1 cellular context compared by ENCODE assay signal in genomic region chr17:81510798-81511549, GRCh38.
TF ChIP-seq lines count a peak whose summit lies in the region.

No MANE protein-coding gene starts in this region.

TF ChIP-seq in HepG2, 621 proteins besides CTCF, POLR2A, EP300 and RAD21 (continued from another document and continues in another):
- TF ChIP-seq POGK (CRISPR knock-in tag; conservative IDR thresholded peaks at IDR 0.05) (no peak), ZNF589 (CRISPR knock-in tag; conservative IDR thresholded peaks at IDR 0.05) (no peak), ZNF33B (CRISPR knock-in tag; IDR thresholded peaks at IDR 0.05) (no peak), ZNF484 (CRISPR knock-in tag; IDR thresholded peaks at IDR 0.05; ENCODE audit: borderline replicate concordance, low read depth) (no peak), FOXM1 (CRISPR knock-in tag; IDR thresholded peaks at IDR 0.05) (no peak), YEATS4 (CRISPR knock-in tag; IDR thresholded peaks at IDR 0.05; ENCODE audit: borderline replicate concordance) (no peak), CCDC6 (CRISPR knock-in tag; IDR thresholded peaks at IDR 0.05) (no peak), NCOR1 (IDR thresholded peaks at IDR 0.05; ENCODE audit: borderline replicate concordance, low read length) (no peak), ZNF543 (CRISPR knock-in tag; IDR thresholded peaks at IDR 0.05) (no peak), ZBTB1 (CRISPR knock-in tag; IDR thresholded peaks at IDR 0.05; ENCODE audit: borderline replicate concordance) (no peak), SALL2 (CRISPR knock-in tag; IDR thresholded peaks at IDR 0.05) (no peak), SP2 (CRISPR knock-in tag; IDR thresholded peaks at IDR 0.05) (no peak), U2AF1 (optimal IDR thresholded peaks at IDR 0.05; ENCODE audit: low read depth, low read length) (no peak), ZNF460 (CRISPR knock-in tag; IDR thresholded peaks at IDR 0.05; ENCODE audit: borderline replicate concordance) (no peak), ZBTB39 (CRISPR knock-in tag; IDR thresholded peaks at IDR 0.05) (no peak), BRD4 (CRISPR knock-in tag; IDR thresholded peaks at IDR 0.05) (no peak), EZH2 (conservative IDR thresholded peaks at IDR 0.05; ENCODE audit: low read depth, low read length) (no peak), POLR2AphosphoS5 (IDR thresholded peaks at IDR 0.05; ENCODE audit: low read depth, low read length) (peak; percentile 34; the same call in 1 of the 2 replicates), MYC (CRISPR knock-in tag; IDR thresholded peaks at IDR 0.05; ENCODE audit: borderline replicate concordance) (no peak), ZNF296 (CRISPR knock-in tag; conservative IDR thresholded peaks at IDR 0.05) (no peak), SNRNP70 (IDR thresholded peaks at IDR 0.05; ENCODE audit: low read depth, low read length) (no peak), KDM4B (CRISPR knock-in tag; IDR thresholded peaks at IDR 0.05) (no peak), HDAC6 (IDR thresholded peaks at IDR 0.05; ENCODE audit: low read depth, low read length) (no peak), ZNF280D (CRISPR knock-in tag; IDR thresholded peaks at IDR 0.05) (peak; percentile 59; the same call in 1 of the 2 replicates), SMARCE1 (IDR thresholded peaks at IDR 0.05; ENCODE audit: borderline replicate concordance) (no peak), RFX5 (IDR thresholded peaks at IDR 0.05; ENCODE audit: low read depth, low read length) (no peak), NR2F1 (CRISPR knock-in tag; IDR thresholded peaks at IDR 0.05) (no peak), ZNF382 (CRISPR knock-in tag; IDR thresholded peaks at IDR 0.05; ENCODE audit: borderline replicate concordance) (no peak), MATR3 (CRISPR knock-in tag; IDR thresholded peaks at IDR 0.05) (no peak), ZNF816 (CRISPR knock-in tag; IDR thresholded peaks at IDR 0.05; ENCODE audit: borderline replicate concordance) (no peak), ARID2 (CRISPR knock-in tag; IDR thresholded peaks at IDR 0.05; ENCODE audit: borderline replicate concordance) (no peak), MEIS2 (CRISPR knock-in tag; IDR thresholded peaks at IDR 0.05) (no peak), ATM (IDR thresholded peaks at IDR 0.05; ENCODE audit: borderline replicate concordance) (no peak), TSC22D2 (CRISPR knock-in tag; IDR thresholded peaks at IDR 0.05; ENCODE audit: borderline replicate concordance) (no peak), PRDM4 (CRISPR knock-in tag; IDR thresholded peaks at IDR 0.05; ENCODE audit: borderline replicate concordance) (no peak), ZNF225 (CRISPR knock-in tag; IDR thresholded peaks at IDR 0.05) (no peak), MBNL3 (CRISPR knock-in tag; conservative IDR thresholded peaks at IDR 0.05) (no peak), RCOR2 (CRISPR knock-in tag; IDR thresholded peaks at IDR 0.05) (no peak), ZNF777 (CRISPR knock-in tag; IDR thresholded peaks at IDR 0.05) (no peak)
- TF ChIP-seq, protein P1, sequence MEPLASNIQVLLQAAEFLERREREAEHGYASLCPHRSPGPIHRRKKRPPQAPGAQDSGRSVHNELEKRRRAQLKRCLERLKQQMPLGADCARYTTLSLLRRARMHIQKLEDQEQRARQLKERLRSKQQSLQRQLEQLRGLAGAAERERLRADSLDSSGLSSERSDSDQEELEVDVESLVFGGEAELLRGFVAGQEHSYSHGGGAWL (CRISPR knock-in tag; IDR thresholded peaks at IDR 0.05): 0 out of 2 replicates have a peak, but pooled peaks have one; percentile 10
- TF ChIP-seq, protein P2, sequence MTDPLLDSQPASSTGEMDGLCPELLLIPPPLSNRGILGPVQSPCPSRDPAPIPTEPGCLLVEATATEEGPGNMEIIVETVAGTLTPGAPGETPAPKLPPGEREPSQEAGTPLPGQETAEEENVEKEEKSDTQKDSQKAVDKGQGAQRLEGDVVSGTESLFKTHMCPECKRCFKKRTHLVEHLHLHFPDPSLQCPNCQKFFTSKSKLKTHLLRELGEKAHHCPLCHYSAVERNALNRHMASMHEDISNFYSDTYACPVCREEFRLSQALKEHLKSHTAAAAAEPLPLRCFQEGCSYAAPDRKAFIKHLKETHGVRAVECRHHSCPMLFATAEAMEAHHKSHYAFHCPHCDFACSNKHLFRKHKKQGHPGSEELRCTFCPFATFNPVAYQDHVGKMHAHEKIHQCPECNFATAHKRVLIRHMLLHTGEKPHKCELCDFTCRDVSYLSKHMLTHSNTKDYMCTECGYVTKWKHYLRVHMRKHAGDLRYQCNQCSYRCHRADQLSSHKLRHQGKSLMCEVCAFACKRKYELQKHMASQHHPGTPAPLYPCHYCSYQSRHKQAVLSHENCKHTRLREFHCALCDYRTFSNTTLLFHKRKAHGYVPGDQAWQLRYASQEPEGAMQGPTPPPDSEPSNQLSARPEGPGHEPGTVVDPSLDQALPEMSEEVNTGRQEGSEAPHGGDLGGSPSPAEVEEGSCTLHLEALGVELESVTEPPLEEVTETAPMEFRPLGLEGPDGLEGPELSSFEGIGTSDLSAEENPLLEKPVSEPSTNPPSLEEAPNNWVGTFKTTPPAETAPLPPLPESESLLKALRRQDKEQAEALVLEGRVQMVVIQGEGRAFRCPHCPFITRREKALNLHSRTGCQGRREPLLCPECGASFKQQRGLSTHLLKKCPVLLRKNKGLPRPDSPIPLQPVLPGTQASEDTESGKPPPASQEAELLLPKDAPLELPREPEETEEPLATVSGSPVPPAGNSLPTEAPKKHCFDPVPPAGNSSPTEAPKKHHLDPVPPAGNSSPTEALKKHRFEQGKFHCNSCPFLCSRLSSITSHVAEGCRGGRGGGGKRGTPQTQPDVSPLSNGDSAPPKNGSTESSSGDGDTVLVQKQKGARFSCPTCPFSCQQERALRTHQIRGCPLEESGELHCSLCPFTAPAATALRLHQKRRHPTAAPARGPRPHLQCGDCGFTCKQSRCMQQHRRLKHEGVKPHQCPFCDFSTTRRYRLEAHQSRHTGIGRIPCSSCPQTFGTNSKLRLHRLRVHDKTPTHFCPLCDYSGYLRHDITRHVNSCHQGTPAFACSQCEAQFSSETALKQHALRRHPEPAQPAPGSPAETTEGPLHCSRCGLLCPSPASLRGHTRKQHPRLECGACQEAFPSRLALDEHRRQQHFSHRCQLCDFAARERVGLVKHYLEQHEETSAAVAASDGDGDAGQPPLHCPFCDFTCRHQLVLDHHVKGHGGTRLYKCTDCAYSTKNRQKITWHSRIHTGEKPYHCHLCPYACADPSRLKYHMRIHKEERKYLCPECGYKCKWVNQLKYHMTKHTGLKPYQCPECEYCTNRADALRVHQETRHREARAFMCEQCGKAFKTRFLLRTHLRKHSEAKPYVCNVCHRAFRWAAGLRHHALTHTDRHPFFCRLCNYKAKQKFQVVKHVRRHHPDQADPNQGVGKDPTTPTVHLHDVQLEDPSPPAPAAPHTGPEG (CRISPR knock-in tag; IDR thresholded peaks at IDR 0.05): no peak
- TF ChIP-seq, protein P3, sequence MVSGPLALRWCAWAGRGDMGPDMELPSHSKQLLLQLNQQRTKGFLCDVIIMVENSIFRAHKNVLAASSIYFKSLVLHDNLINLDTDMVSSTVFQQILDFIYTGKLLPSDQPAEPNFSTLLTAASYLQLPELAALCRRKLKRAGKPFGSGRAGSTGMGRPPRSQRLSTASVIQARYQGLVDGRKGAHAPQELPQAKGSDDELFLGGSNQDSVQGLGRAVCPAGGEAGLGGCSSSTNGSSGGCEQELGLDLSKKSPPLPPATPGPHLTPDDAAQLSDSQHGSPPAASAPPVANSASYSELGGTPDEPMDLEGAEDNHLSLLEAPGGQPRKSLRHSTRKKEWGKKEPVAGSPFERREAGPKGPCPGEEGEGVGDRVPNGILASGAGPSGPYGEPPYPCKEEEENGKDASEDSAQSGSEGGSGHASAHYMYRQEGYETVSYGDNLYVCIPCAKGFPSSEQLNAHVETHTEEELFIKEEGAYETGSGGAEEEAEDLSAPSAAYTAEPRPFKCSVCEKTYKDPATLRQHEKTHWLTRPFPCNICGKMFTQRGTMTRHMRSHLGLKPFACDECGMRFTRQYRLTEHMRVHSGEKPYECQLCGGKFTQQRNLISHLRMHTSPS (CRISPR knock-in tag; IDR thresholded peaks at IDR 0.05; ENCODE audit: low read depth): no peak; the same call in 1 of the 2 replicates
- TF ChIP-seq, protein P4, sequence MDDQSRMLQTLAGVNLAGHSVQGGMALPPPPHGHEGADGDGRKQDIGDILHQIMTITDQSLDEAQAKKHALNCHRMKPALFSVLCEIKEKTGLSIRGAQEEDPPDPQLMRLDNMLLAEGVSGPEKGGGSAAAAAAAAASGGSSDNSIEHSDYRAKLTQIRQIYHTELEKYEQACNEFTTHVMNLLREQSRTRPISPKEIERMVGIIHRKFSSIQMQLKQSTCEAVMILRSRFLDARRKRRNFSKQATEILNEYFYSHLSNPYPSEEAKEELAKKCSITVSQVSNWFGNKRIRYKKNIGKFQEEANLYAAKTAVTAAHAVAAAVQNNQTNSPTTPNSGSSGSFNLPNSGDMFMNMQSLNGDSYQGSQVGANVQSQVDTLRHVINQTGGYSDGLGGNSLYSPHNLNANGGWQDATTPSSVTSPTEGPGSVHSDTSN (CRISPR knock-in tag; IDR thresholded peaks at IDR 0.05; ENCODE audit: borderline replicate concordance): no peak
- TF ChIP-seq, protein P5, sequence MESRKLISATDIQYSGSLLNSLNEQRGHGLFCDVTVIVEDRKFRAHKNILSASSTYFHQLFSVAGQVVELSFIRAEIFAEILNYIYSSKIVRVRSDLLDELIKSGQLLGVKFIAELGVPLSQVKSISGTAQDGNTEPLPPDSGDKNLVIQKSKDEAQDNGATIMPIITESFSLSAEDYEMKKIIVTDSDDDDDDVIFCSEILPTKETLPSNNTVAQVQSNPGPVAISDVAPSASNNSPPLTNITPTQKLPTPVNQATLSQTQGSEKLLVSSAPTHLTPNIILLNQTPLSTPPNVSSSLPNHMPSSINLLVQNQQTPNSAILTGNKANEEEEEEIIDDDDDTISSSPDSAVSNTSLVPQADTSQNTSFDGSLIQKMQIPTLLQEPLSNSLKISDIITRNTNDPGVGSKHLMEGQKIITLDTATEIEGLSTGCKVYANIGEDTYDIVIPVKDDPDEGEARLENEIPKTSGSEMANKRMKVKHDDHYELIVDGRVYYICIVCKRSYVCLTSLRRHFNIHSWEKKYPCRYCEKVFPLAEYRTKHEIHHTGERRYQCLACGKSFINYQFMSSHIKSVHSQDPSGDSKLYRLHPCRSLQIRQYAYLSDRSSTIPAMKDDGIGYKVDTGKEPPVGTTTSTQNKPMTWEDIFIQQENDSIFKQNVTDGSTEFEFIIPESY (CRISPR knock-in tag; IDR thresholded peaks at IDR 0.05): 0 out of 2 replicates have a peak, but pooled peaks have one; percentile 25
